ENCODE assay signal across 8 cellular contexts in the genomic region with DNA sequence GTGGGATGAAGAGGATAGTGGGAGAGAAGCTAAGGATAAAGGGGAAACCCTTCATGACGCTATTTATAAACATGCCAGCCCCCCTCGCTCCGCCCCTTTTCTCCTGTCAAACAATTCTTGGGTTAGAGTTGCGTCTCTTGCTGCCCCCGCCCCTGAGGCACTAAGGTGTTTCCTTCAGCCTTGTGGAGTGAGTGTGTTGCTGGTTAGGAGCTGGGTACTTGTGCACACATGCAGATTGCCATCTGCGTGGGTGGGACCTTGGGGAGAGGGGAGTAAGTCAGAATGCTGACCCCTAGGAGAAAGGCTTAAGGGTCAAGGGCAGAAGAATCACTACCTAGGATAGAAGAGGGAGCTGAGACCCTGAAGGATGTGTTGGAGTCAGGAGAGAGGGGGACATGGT. TPM values are rescaled to one million over a fixed set of nuclear protein-coding genes. Genes with fewer than 3 reads are reported as not detected.
DNase-seq lines count a peak whose midpoint lies in the region; ATAC-seq, FAIRE-seq and TF ChIP-seq lines count a peak whose summit lies in the region.

No MANE protein-coding gene starts in this region.

- no peaks in the 10 kb centered on the region for H3K9me3 Mint-ChIP-seq in T-helper 2 cell treated with Interferon-gamma antibody and Interleukin-4, amounts not matched to agents 5 μg/mL and 100 μg/mL, for 36 hours
- H3K9me3 Mint-ChIP-seq in activated CD8-positive, alpha-beta T cell treated with anti-CD3 and anti-CD28 coated beads for 36 hours: no peaks in the 10 kb centered on the region
- H3K9me3 Mint-ChIP-seq in stimulated activated effector memory CD8-positive, alpha-beta T cell treated with anti-CD3 and anti-CD28 coated beads, Interleukin-12 subunit alpha, Interleukin-12 subunit beta, amount 100 ng/mL, for 72 hours: no peaks in the 10 kb centered on the region

- H3K4me1 Mint-ChIP-seq in T-helper 2 cell treated with Interferon-gamma antibody and Interleukin-4, amounts not matched to agents 5 μg/mL and 100 μg/mL, for 36 hours (ENCODE audit: low read depth): peaks cover 51% of the 10 kb centered on the region
- peaks cover 58% of the 10 kb centered on the region for H3K4me1 Mint-ChIP-seq in activated CD8-positive, alpha-beta T cell treated with anti-CD3 and anti-CD28 coated beads for 36 hours (ENCODE audit: low read depth)
- peaks cover 61% of the 10 kb centered on the region for H3K4me1 Mint-ChIP-seq in stimulated activated effector memory CD8-positive, alpha-beta T cell treated with anti-CD3 and anti-CD28 coated beads, Interleukin-12 subunit alpha, Interleukin-12 subunit beta, amount 100 ng/mL, for 72 hours

- TF ChIP-seq POLR2A in gastroesophageal sphincter (IDR thresholded peaks at IDR 0.05): no peak
- TF ChIP-seq POLR2A in GM12892 (IDR thresholded peaks at IDR 0.05; ENCODE audit: low read depth, low read length): no peak

- ATAC-seq in activated CD8-positive, alpha-beta T cell treated with anti-CD3 and anti-CD28 coated beads for 36 hours: peak; percentile 24
- ATAC-seq in gastroesophageal sphincter: no peak
- no peak for ATAC-seq in stimulated activated effector memory CD8-positive, alpha-beta T cell treated with anti-CD3 and anti-CD28 coated beads, Interleukin-12 subunit alpha, Interleukin-12 subunit beta, amount 100 ng/mL, for 72 hours

- peak overlapping the region in 1 of 2 donors; percentile 27 for H3K4me3 ChIP-seq in gastroesophageal sphincter
- H3K4me3 ChIP-seq in WERI-Rb-1 (ENCODE audit: low read depth, low read length): no peak overlapping the region

- peaks cover 22% of the 10 kb centered on the region for H3K36me3 Mint-ChIP-seq in T-helper 2 cell treated with Interferon-gamma antibody and Interleukin-4, amounts not matched to agents 5 μg/mL and 100 μg/mL, for 36 hours (ENCODE audit: low read depth)
- H3K36me3 Mint-ChIP-seq in activated CD8-positive, alpha-beta T cell treated with anti-CD3 and anti-CD28 coated beads for 36 hours (ENCODE audit: low read depth): peaks cover 8% of the 10 kb centered on the region
- H3K36me3 Mint-ChIP-seq in stimulated activated effector memory CD8-positive, alpha-beta T cell treated with anti-CD3 and anti-CD28 coated beads, Interleukin-12 subunit alpha, Interleukin-12 subunit beta, amount 100 ng/mL, for 72 hours: peaks cover 45% of the 10 kb centered on the region

- intact Hi-C loops in activated CD8-positive, alpha-beta T cell treated with anti-CD3 and anti-CD28 coated beads for 36 hours (cut with micrococcal nuclease): no loop called here

- H3K4me1 ChIP-seq in gastroesophageal sphincter: peaks cover 17 to 66% (median 48%) of the 10 kb centered on the region in 3 donors

- POLR2A ChIA-PET in activated CD8-positive, alpha-beta T cell treated with anti-CD3 and anti-CD28 coated beads for 36 hours (lab: Charles Lee): interaction anchor here (1.0 to 2.0 kb wide), 3 partner anchors 23 to 102 kb away, joined by 3 to 5 read pairs (median 3); partner anchors contain the start of gene SLC2A3

- H3K9me3 ChIP-seq in gastroesophageal sphincter: no peaks in the 10 kb centered on the region
- H3K9me3 ChIP-seq in WERI-Rb-1 (ENCODE audit: severe bottlenecking): no peaks in the 10 kb centered on the region

- H3K27ac ChIP-seq in gastroesophageal sphincter (peak overlapping the region in 3 of 4 donors; percentile 98 to 100 (median 99)), WERI-Rb-1 (no peak overlapping the region)

- H3K4me3 Mint-ChIP-seq in T-helper 2 cell treated with Interferon-gamma antibody and Interleukin-4, amounts not matched to agents 5 μg/mL and 100 μg/mL, for 36 hours: peak overlapping the region; percentile 57
- peak overlapping the region; percentile 64 for H3K4me3 Mint-ChIP-seq in activated CD8-positive, alpha-beta T cell treated with anti-CD3 and anti-CD28 coated beads for 36 hours
- peak overlapping the region; percentile 48 for H3K4me3 Mint-ChIP-seq in stimulated activated effector memory CD8-positive, alpha-beta T cell treated with anti-CD3 and anti-CD28 coated beads, Interleukin-12 subunit alpha, Interleukin-12 subunit beta, amount 100 ng/mL, for 72 hours

- CTCF ChIA-PET in activated CD8-positive, alpha-beta T cell treated with anti-CD3 and anti-CD28 coated beads for 36 hours (lab: Charles Lee): interaction anchor here (0.6 to 2.8 kb wide), 6 partner anchors 8 to 105 kb away, joined by 3 to 19 read pairs (median 5); no protein-coding TSS in a partner anchor

- TF ChIP-seq CTCF in activated CD8-positive, alpha-beta T cell treated with anti-CD3 and anti-CD28 coated beads for 36 hours (IDR thresholded peaks at IDR 0.05): no peak
- TF ChIP-seq CTCF in gastroesophageal sphincter (IDR thresholded peaks at IDR 0.05): no peak
- no peak for TF ChIP-seq CTCF in WERI-Rb-1 (IDR thresholded peaks at IDR 0.05; ENCODE audit: low read depth, low read length)

- TF ChIP-seq EP300 in gastroesophageal sphincter (IDR thresholded peaks at IDR 0.05): no peak

- H3K27ac Mint-ChIP-seq in T-helper 2 cell treated with Interferon-gamma antibody and Interleukin-4, amounts not matched to agents 5 μg/mL and 100 μg/mL, for 36 hours: peak overlapping the region; percentile 7
- peak overlapping the region; percentile 1 for H3K27ac Mint-ChIP-seq in activated CD8-positive, alpha-beta T cell treated with anti-CD3 and anti-CD28 coated beads for 36 hours
- peak overlapping the region; percentile 82 for H3K27ac Mint-ChIP-seq in stimulated activated effector memory CD8-positive, alpha-beta T cell treated with anti-CD3 and anti-CD28 coated beads, Interleukin-12 subunit alpha, Interleukin-12 subunit beta, amount 100 ng/mL, for 72 hours

- 41% methylated on average over 4 to 5 of the region's 6 CpGs for WGBS in gastroesophageal sphincter (ENCODE audit: low coverage in 1 of 2), 2 donors

- no peak for DNase-seq in T-helper 2 cell treated with Interferon-gamma antibody and Interleukin-4, amounts not matched to agents 5 μg/mL and 100 μg/mL, for 36 hours (ENCODE audit: low spot score)
- DNase-seq in T-helper 2 cell (no peak), GM12892 (ENCODE audit: insufficient read length) (no peak), WERI-Rb-1 (no peak), iPS-NIHi7 (ENCODE audit: extremely low spot score) (no peak)
- peak; percentile 56 for DNase-seq in activated CD8-positive, alpha-beta T cell treated with anti-CD3 and anti-CD28 coated beads for 36 hours
- DNase-seq in stimulated activated effector memory CD8-positive, alpha-beta T cell treated with anti-CD3 and anti-CD28 coated beads, Interleukin-12 subunit alpha, Interleukin-12 subunit beta, amount 100 ng/mL, for 72 hours (ENCODE audit: low spot score in 2 of 2): no peak

- H3K27me3 ChIP-seq in gastroesophageal sphincter (no peaks in the 10 kb centered on the region), WERI-Rb-1 (ENCODE audit: insufficient read depth, low read depth, severe bottlenecking) (no peaks in the 10 kb centered on the region)

- peaks cover 4 to 35% of the 10 kb centered on the region in 2 donors for H3K36me3 ChIP-seq in gastroesophageal sphincter
- peaks cover 10% of the 10 kb centered on the region for H3K36me3 ChIP-seq in WERI-Rb-1

- H3K27me3 Mint-ChIP-seq in T-helper 2 cell treated with Interferon-gamma antibody and Interleukin-4, amounts not matched to agents 5 μg/mL and 100 μg/mL, for 36 hours (ENCODE audit: low read depth): no peaks in the 10 kb centered on the region
- H3K27me3 Mint-ChIP-seq in activated CD8-positive, alpha-beta T cell treated with anti-CD3 and anti-CD28 coated beads for 36 hours: no peaks in the 10 kb centered on the region

- no peak for FAIRE-seq in GM12892 (lab: Jason Lieb, UNC)

RNA-seq across cellular contexts. Expression of gene FOXJ2, which starts 5.4 kb away (rescaled TPM):
- 10 to 100 TPM; 11.1 to 12.8 TPM for total RNA-seq in activated CD8-positive, alpha-beta T cell treated with anti-CD3 and anti-CD28 coated beads for 36 hours
- 10 to 100 TPM; 16.4 to 28.2 (median 20.4) TPM for total RNA-seq in gastroesophageal sphincter
- 5.1 TPM for polyA plus RNA-seq in GM12892 (2012; ENCODE audit: missing spikeins)

RNA-seq across cellular contexts. Expression of gene C3AR1, which starts 28.2 kb away (rescaled TPM):
- total RNA-seq in activated CD8-positive, alpha-beta T cell treated with anti-CD3 and anti-CD28 coated beads for 36 hours: 1 to 10 TPM; 1.1 to 1.4 TPM
- total RNA-seq in gastroesophageal sphincter: 10 to 100 TPM in 2 of 4 donors, 1 to 10 TPM in 2; 1.6 to 16.7 (median 7.6) TPM
- polyA plus RNA-seq in GM12892 (2012; ENCODE audit: missing spikeins): not detected

RNA-seq across cellular contexts. Expression of gene NECAP1, which starts 44.1 kb away (rescaled TPM):
- 10 to 100 TPM; 26.7 to 29.6 TPM for total RNA-seq in activated CD8-positive, alpha-beta T cell treated with anti-CD3 and anti-CD28 coated beads for 36 hours
- 10 to 100 TPM; 24.5 to 60.1 (median 41.2) TPM for total RNA-seq in gastroesophageal sphincter
- 17.4 TPM for polyA plus RNA-seq in GM12892 (2012; ENCODE audit: missing spikeins)

Comparison
In these comparisons a context has a peak if more than half of its experiments do, and no peak if none do; other contexts are left out.
1. H3K27ac Mint-ChIP-seq: peak in every context shown above with its lines; median percentile 82 in stimulated activated effector memory CD8-positive, alpha-beta T cell treated with anti-CD3 and anti-CD28 coated beads, Interleukin-12 subunit alpha, Interleukin-12 subunit beta, amount 100 ng/mL, for 72 hours; 7 in T-helper 2 cell treated with Interferon-gamma antibody and Interleukin-4, amounts not matched to agents 5 μg/mL and 100 μg/mL, for 36 hours; 1 in activated CD8-positive, alpha-beta T cell treated with anti-CD3 and anti-CD28 coated beads for 36 hours.